Comparison of ENCODE assay signal across 8 cellular contexts in genomic region chr14:55071870-55072640, GRCh38. TPM values are rescaled to one million over a fixed set of nuclear protein-coding genes. Genes with fewer than 3 reads are reported as not detected.
DNase-seq lines count a peak whose midpoint lies in the region; ATAC-seq and TF ChIP-seq lines count a peak whose summit lies in the region.

No MANE protein-coding gene starts in this region.

- H3K27me3 Mint-ChIP-seq in CD14-positive monocyte (ENCODE audit: low read depth in 3 of 3), result peaks cover 1 to 9% (median 9%) of the 10 kb centered on the region in 3 donors
- no peaks in the 10 kb centered on the region for H3K27me3 Mint-ChIP-seq in activated CD8-positive, alpha-beta T cell treated with anti-CD3 and anti-CD28 coated beads for 36 hours

- H3K27ac Mint-ChIP-seq in CD14-positive monocyte, result peak overlapping the region in 5 of 7 donors; percentile 13 to 86 (median 38)
- peak overlapping the region; percentile 73 for H3K27ac Mint-ChIP-seq in activated CD8-positive, alpha-beta T cell treated with anti-CD3 and anti-CD28 coated beads for 36 hours

- ATAC-seq in GM19023 (IDR thresholded peaks at IDR 0.05; ENCODE audit: unreplicated experiment) (peak; percentile 48), HG03280 (IDR thresholded peaks at IDR 0.05; ENCODE audit: unreplicated experiment) (peak; percentile 45)
- peak; percentile 85 for ATAC-seq in activated CD8-positive, alpha-beta T cell treated with anti-CD3 and anti-CD28 coated beads for 36 hours

- CTCF ChIA-PET in activated CD8-positive, alpha-beta T cell treated with anti-CD3 and anti-CD28 coated beads for 36 hours (lab: Charles Lee), result interaction anchor here (0.8 to 3.4 kb wide), 5 partner anchors 11 to 140 kb away, joined by 3 to 28 read pairs (median 3); partner anchors contain the start of gene MAPK1IP1L
- CTCF ChIA-PET in HEK293T (lab: Yijun Ruan, JAX), result interaction anchor here (1.1 to 1.7 kb wide), 3 partner anchors 18 to 381 kb away, joined by 4 read pairs; partner anchors contain the start of gene MAPK1IP1L

- POLR2A ChIA-PET in activated CD8-positive, alpha-beta T cell treated with anti-CD3 and anti-CD28 coated beads for 36 hours (lab: Charles Lee), result interaction anchor here (1.0 to 3.6 kb wide), 6 partner anchors 9 to 66 kb away, joined by 3 to 23 read pairs (median 8); partner anchors contain the start of genes MAPK1IP1L, SOCS4 and WDHD1
- POLR2A ChIA-PET in HEK293T (lab: Yijun Ruan, JAX), result interaction anchor here (1.4 to 1.7 kb wide), 2 partner anchors 20 to 45 kb away, joined by 8 read pairs; partner anchors contain the start of genes MAPK1IP1L, SOCS4 and WDHD1

- peaks cover 8 to 12% of the 10 kb centered on the region in 2 donors for H3K36me3 Mint-ChIP-seq in CD14-positive monocyte
- peaks cover 6% of the 10 kb centered on the region for H3K36me3 Mint-ChIP-seq in activated CD8-positive, alpha-beta T cell treated with anti-CD3 and anti-CD28 coated beads for 36 hours (ENCODE audit: low read depth)

- no peak for DNase-seq in CD14-positive monocyte (ENCODE audit: low spot score)
- peak; percentile 42 for DNase-seq in activated CD8-positive, alpha-beta T cell treated with anti-CD3 and anti-CD28 coated beads for 36 hours
- peak; percentile 86 for DNase-seq in fibroblast of peridontal ligament (ENCODE audit: extremely low read depth)
- DNase-seq in pons (ENCODE audit: low spot score), result peak; percentile 90
- no peak for DNase-seq in SKM-1 treated with dmso at 0.1 percent for 144 hours (lab: John Stamatoyannopoulos, UW; ENCODE audit: unreplicated experiment)
- no peak for DNase-seq in HEK293T (ENCODE audit: extremely low spot score)

- intact Hi-C loops in CD14-positive monocyte (cut with micrococcal nuclease), result no loop called here
- intact Hi-C loops in activated CD8-positive, alpha-beta T cell treated with anti-CD3 and anti-CD28 coated beads for 36 hours (cut with micrococcal nuclease), result no loop called here

- H3K9me3 Mint-ChIP-seq in CD14-positive monocyte, result peaks cover 0 to 2% (median 0%) of the 10 kb centered on the region in 7 donors
- no peaks in the 10 kb centered on the region for H3K9me3 Mint-ChIP-seq in activated CD8-positive, alpha-beta T cell treated with anti-CD3 and anti-CD28 coated beads for 36 hours

- TF ChIP-seq CTCF in CD14-positive monocyte (IDR thresholded peaks at IDR 0.05), result no peak
- TF ChIP-seq CTCF in activated CD8-positive, alpha-beta T cell treated with anti-CD3 and anti-CD28 coated beads for 36 hours (IDR thresholded peaks at IDR 0.05), result no peak

- H3K4me3 Mint-ChIP-seq in CD14-positive monocyte, result peak overlapping the region in 1 of 2 donors; percentile 46
- peak overlapping the region; percentile 20 for H3K4me3 Mint-ChIP-seq in activated CD8-positive, alpha-beta T cell treated with anti-CD3 and anti-CD28 coated beads for 36 hours

- peaks cover 27% of the 10 kb centered on the region for H3K4me1 Mint-ChIP-seq in CD14-positive monocyte
- peaks cover 27% of the 10 kb centered on the region for H3K4me1 Mint-ChIP-seq in activated CD8-positive, alpha-beta T cell treated with anti-CD3 and anti-CD28 coated beads for 36 hours (ENCODE audit: low read depth)

TF ChIP-seq in HEK293T, 16 proteins besides CTCF, POLR2A, EP300 and RAD21:
- no peak for TF ChIP-seq BHLHE40 (IDR thresholded peaks at IDR 0.05; ENCODE audit: borderline replicate concordance)
- TF ChIP-seq TARDBP (IDR thresholded peaks at IDR 0.05), result no peak
- no peak for TF ChIP-seq SP1 (IDR thresholded peaks at IDR 0.05)
- no peak for TF ChIP-seq FOXK2 (IDR thresholded peaks at IDR 0.05)
- TF ChIP-seq ARNT (IDR thresholded peaks at IDR 0.05), result no peak
- TF ChIP-seq SUZ12 (IDR thresholded peaks at IDR 0.05), result no peak
- TF ChIP-seq NFRKB (IDR thresholded peaks at IDR 0.05), result no peak
- no peak for TF ChIP-seq LEF1 (IDR thresholded peaks at IDR 0.05; ENCODE audit: borderline replicate concordance)
- TF ChIP-seq PKNOX1 (IDR thresholded peaks at IDR 0.05), result no peak
- TF ChIP-seq L3MBTL2 (conservative IDR thresholded peaks at IDR 0.05), result no peak
- no peak for TF ChIP-seq ZNF384 (IDR thresholded peaks at IDR 0.05)
- TF ChIP-seq ELF4 (IDR thresholded peaks at IDR 0.05), result no peak
- TF ChIP-seq FOXA1 (IDR thresholded peaks at IDR 0.05), result no peak
- TF ChIP-seq FOXM1 (IDR thresholded peaks at IDR 0.05; ENCODE audit: borderline replicate concordance), result no peak
- TF ChIP-seq HDGF (IDR thresholded peaks at IDR 0.05; ENCODE audit: borderline replicate concordance), result no peak
- no peak for TF ChIP-seq CTBP1 (IDR thresholded peaks at IDR 0.05; ENCODE audit: borderline replicate concordance)

RNA-seq across cellular contexts. Expression of gene MAPK1IP1L, which starts 20.6 kb away (rescaled TPM):
- polyA plus RNA-seq in CD14-positive monocyte, result 10 to 100 TPM; 44.8 to 67.8 TPM
- total RNA-seq in activated CD8-positive, alpha-beta T cell treated with anti-CD3 and anti-CD28 coated beads for 36 hours, result 100 to 1,000 TPM in 1 of 2 experiments, 10 to 100 TPM in 1; 89.3 to 105 TPM

RNA-seq across cellular contexts. Expression of gene SOCS4, which starts 45.0 kb away (rescaled TPM):
- 1 to 10 TPM; 2.5 to 3.0 TPM for polyA plus RNA-seq in CD14-positive monocyte
- total RNA-seq in activated CD8-positive, alpha-beta T cell treated with anti-CD3 and anti-CD28 coated beads for 36 hours, result 10 to 100 TPM; 19.8 to 20.8 TPM

RNA-seq across cellular contexts. Expression of gene WDHD1, which starts 45.2 kb away (rescaled TPM):
- polyA plus RNA-seq in CD14-positive monocyte, result under 1 TPM; 0.30 to 0.37 TPM
- 10 to 100 TPM; 59.8 to 68.4 TPM for total RNA-seq in activated CD8-positive, alpha-beta T cell treated with anti-CD3 and anti-CD28 coated beads for 36 hours

RNA-seq across cellular contexts. Expression of gene LGALS3, which starts 57.0 kb away (rescaled TPM):
- 100 to 1,000 TPM; 788 to 878 TPM for polyA plus RNA-seq in CD14-positive monocyte
- total RNA-seq in activated CD8-positive, alpha-beta T cell treated with anti-CD3 and anti-CD28 coated beads for 36 hours, result 1 to 10 TPM; 4.5 to 6.0 TPM

Comparison
In these comparisons a context has a peak if more than half of its experiments do, and no peak if none do; other contexts are left out.
1. DNase-seq: peak in activated CD8-positive, alpha-beta T cell treated with anti-CD3 and anti-CD28 coated beads for 36 hours (single experiment), fibroblast of peridontal ligament (single experiment) and pons (single experiment); none in CD14-positive monocyte (single experiment), SKM-1 treated with dmso at 0.1 percent for 144 hours (single experiment) and HEK293T (single experiment).
2. Peak in every context shown above with its lines, with median percentiles within 50 percentile points of each other: ATAC-seq.